ENCODE assay signal across 23 cellular contexts in the genomic region with DNA sequence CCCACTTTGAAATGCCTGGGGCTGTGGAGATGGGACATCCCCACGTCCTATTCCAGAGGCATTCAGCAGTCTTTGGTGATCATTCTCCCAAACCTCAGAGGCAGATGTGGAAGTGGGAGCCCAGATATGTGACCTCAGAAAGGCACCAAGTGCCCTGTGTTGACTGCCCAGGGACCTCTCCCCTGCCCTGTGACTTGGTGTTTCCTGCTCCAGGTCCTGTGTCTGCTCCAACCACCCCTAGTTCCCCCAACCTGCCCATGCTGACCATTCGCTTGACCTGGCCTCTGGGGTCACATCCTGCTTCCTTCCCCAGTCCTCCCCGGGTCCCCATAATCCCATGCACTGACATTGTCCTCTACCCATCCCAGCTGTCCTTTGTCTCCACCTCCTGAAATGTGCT. TPM values are rescaled to one million over a fixed set of nuclear protein-coding genes. Genes with fewer than 3 reads are reported as not detected.
"Had no signal": no experiment of that assay in that cellular context is flagged by ENCODE, and none has a peak within 500 bp of the region (broad histone marks: within the 10 kb centered on the region; RNA-seq: fewer than 3 reads in every experiment).

No MANE protein-coding gene starts in this region.

- H3K36me3 Mint-ChIP-seq: activated CD4-positive, alpha-beta memory T cell treated with anti-CD3 and anti-CD28 coated beads for 36 hours; activated CD8-positive, alpha-beta memory T cell treated with anti-CD3 and anti-CD28 coated beads, Interleukin-2, amount 10 ng/mL, durations not matched to agents 7 days and 5 days; natural killer cell treated with Interleukin-12 subunit alpha and Interleukin-12 subunit beta and Interleukin-15 and Interleukin-18, amount 100 ng/mL, for 72 hours had no signal

- H3K9me3 ChIP-seq: breast epithelium, esophagus squamous epithelium, neutrophil, tibial artery, uterus had no signal

- H3K27ac ChIP-seq: breast epithelium, esophagus squamous epithelium, neutrophil, tibial artery, uterus had no signal

- H3K27ac Mint-ChIP-seq: activated CD4-positive, alpha-beta memory T cell treated with anti-CD3 and anti-CD28 coated beads for 36 hours; activated CD4-positive, alpha-beta T cell treated with anti-CD3 and anti-CD28 coated beads for 36 hours; activated CD8-positive, alpha-beta memory T cell treated with anti-CD3 and anti-CD28 coated beads, Interleukin-2, amount 10 ng/mL, durations not matched to agents 7 days and 5 days; natural killer cell treated with Interleukin-12 subunit alpha and Interleukin-12 subunit beta and Interleukin-15 and Interleukin-18, amount 100 ng/mL, for 72 hours; T-helper 17 cell had no signal

- H3K36me3 ChIP-seq: breast epithelium, esophagus squamous epithelium, neutrophil, tibial artery, uterus had no signal

- ATAC-seq: activated CD4-positive, alpha-beta T cell treated with anti-CD3 and anti-CD28 coated beads for 36 hours; activated CD8-positive, alpha-beta memory T cell treated with anti-CD3 and anti-CD28 coated beads, Interleukin-2, amount 10 ng/mL, durations not matched to agents 7 days and 5 days; activated T-cell treated with anti-CD3 and anti-CD28 coated beads, Interleukin-2, amount 50 U/mL, for 4 hours; natural killer cell treated with Interleukin-12 subunit alpha and Interleukin-12 subunit beta and Interleukin-15 and Interleukin-18, amount 100 ng/mL, for 72 hours; T-helper 17 cell had no signal

- H3K9me3 Mint-ChIP-seq: activated CD4-positive, alpha-beta memory T cell treated with anti-CD3 and anti-CD28 coated beads for 36 hours; activated T-cell treated with anti-CD3 and anti-CD28 coated beads, Interleukin-2, amount 50 U/mL, for 4 hours; natural killer cell treated with Interleukin-12 subunit alpha and Interleukin-12 subunit beta and Interleukin-15 and Interleukin-18, amount 100 ng/mL, for 72 hours had no signal

- H3K4me3 Mint-ChIP-seq: activated CD4-positive, alpha-beta memory T cell treated with anti-CD3 and anti-CD28 coated beads for 36 hours; activated CD4-positive, alpha-beta T cell treated with anti-CD3 and anti-CD28 coated beads for 36 hours; activated CD8-positive, alpha-beta memory T cell treated with anti-CD3 and anti-CD28 coated beads, Interleukin-2, amount 10 ng/mL, durations not matched to agents 7 days and 5 days; activated T-cell treated with anti-CD3 and anti-CD28 coated beads, Interleukin-2, amount 50 U/mL, for 4 hours; natural killer cell treated with Interleukin-12 subunit alpha and Interleukin-12 subunit beta and Interleukin-15 and Interleukin-18, amount 100 ng/mL, for 72 hours; T-helper 17 cell had no signal

- H3K4me1 ChIP-seq: breast epithelium, uterus had no signal

- H3K27me3 ChIP-seq: tibial artery had no signal

- H3K4me3 ChIP-seq: breast epithelium, esophagus squamous epithelium, tibial artery, uterus had no signal

- DNase-seq: activated CD4-positive, alpha-beta memory T cell treated with anti-CD3 and anti-CD28 coated beads for 36 hours; activated CD4-positive, alpha-beta T cell treated with anti-CD3 and anti-CD28 coated beads for 36 hours; activated CD8-positive, alpha-beta memory T cell treated with anti-CD3 and anti-CD28 coated beads, Interleukin-2, amount 10 ng/mL, durations not matched to agents 7 days and 5 days; activated naive CD4-positive, alpha-beta T cell treated with anti-CD3 and anti-CD28 coated beads, Interleukin-2, amount 50 U/mL, for 16 hours; activated T-cell treated with anti-CD3 and anti-CD28 coated beads, Interleukin-2, amount 50 U/mL, for 4 hours; aorta; cerebellar nuclear complex; dermis blood vessel endothelial cell; effector memory CD4-positive, alpha-beta T cell; esophagus squamous epithelium; posterior cingulate gyrus; stimulated activated CD4-positive, alpha-beta T cell treated with anti-CD3 and anti-CD28 coated beads, Interleukin-2, amount 100 ng/mL, for 24 hours; stimulated activated naive CD4-positive, alpha-beta T cell treated with Interleukin-2 at 50 U/mL for 16 hours; substantia nigra; T-helper 17 cell; tibial artery; uterus had no signal

RNA-seq across cellular contexts. Expression of a gene that starts 7.6 kb away (rescaled TPM):
- total RNA-seq: activated CD4-positive, alpha-beta memory T cell treated with anti-CD3 and anti-CD28 coated beads for 36 hours; activated CD4-positive, alpha-beta T cell treated with anti-CD3 and anti-CD28 coated beads for 36 hours; activated CD8-positive, alpha-beta memory T cell treated with anti-CD3 and anti-CD28 coated beads, Interleukin-2, amount 10 ng/mL, durations not matched to agents 7 days and 5 days; activated T-cell treated with anti-CD3 and anti-CD28 coated beads, Interleukin-2, amount 50 U/mL, for 4 hours; aorta; esophagus squamous epithelium; glomerular endothelial cell; mesenteric fat pad; natural killer cell treated with Interleukin-12 subunit alpha and Interleukin-12 subunit beta and Interleukin-15 and Interleukin-18, amount 100 ng/mL, for 72 hours; T-helper 17 cell had no signal
- polyA plus RNA-seq: aorta had no signal

RNA-seq across cellular contexts. Expression of a gene that starts 20.7 kb away (rescaled TPM):
- total RNA-seq: activated CD4-positive, alpha-beta memory T cell treated with anti-CD3 and anti-CD28 coated beads for 36 hours had no signal
- polyA plus RNA-seq: aorta, liver had no signal
